9 cellular contexts compared by ENCODE assay signal in genomic region chr6:42889815-42890214, GRCh38. TPM values are rescaled to one million over a fixed set of nuclear protein-coding genes. Genes with fewer than 3 reads are reported as not detected.
DNase-seq lines count a peak whose midpoint lies in the region; ATAC-seq and TF ChIP-seq lines count a peak whose summit lies in the region.
"Had no signal": no experiment of that assay in that cellular context is flagged by ENCODE, and none has a peak within 500 bp of the region (broad histone marks: within the 10 kb centered on the region; RNA-seq: fewer than 3 reads in every experiment).

No MANE protein-coding gene starts in this region.

- peaks cover 30% of the 10 kb centered on the region for H3K4me1 Mint-ChIP-seq in CD14-positive monocyte
- H3K4me1 Mint-ChIP-seq in naive thymus-derived CD4-positive, alpha-beta T cell: peaks cover 0 to 26% (median 14%) of the 10 kb centered on the region in 7 donors

- peaks cover 0 to 2% (median 0%) of the 10 kb centered on the region in 7 donors for H3K9me3 Mint-ChIP-seq in CD14-positive monocyte
- H3K9me3 Mint-ChIP-seq in naive thymus-derived CD4-positive, alpha-beta T cell: peaks cover 0 to 1% (median 0%) of the 10 kb centered on the region in 11 donors

- peak overlapping the region; percentile 75 for H3K4me2 ChIP-seq in Loucy (ENCODE audit: low read depth, low read length, poor library complexity, severe bottlenecking)

- peak overlapping the region; percentile 84 for H3K4me3 ChIP-seq in Loucy (ENCODE audit: low read length, poor library complexity, severe bottlenecking)
- peak overlapping the region; percentile 75 to 91 (median 90) for H3K4me3 ChIP-seq in breast epithelium
- peak overlapping the region; percentile 89 for H3K4me3 ChIP-seq in naive thymus-derived CD4-positive, alpha-beta T cell (ENCODE audit: low read length)

- H3K36me3 ChIP-seq in Loucy (ENCODE audit: insufficient read depth, low read length): peaks cover 16% of the 10 kb centered on the region; the same call in 1 of the 2 replicates
- peaks cover 2% of the 10 kb centered on the region for H3K36me3 ChIP-seq in breast epithelium
- H3K36me3 ChIP-seq in naive thymus-derived CD4-positive, alpha-beta T cell (ENCODE audit: control insufficient read depth in 2 of 3, insufficient read depth in 3 of 3, low read length in 3 of 3): peaks cover 7 to 20% (median 9%) of the 10 kb centered on the region in 3 experiments

- H3K4me3 Mint-ChIP-seq in CD14-positive monocyte: peak overlapping the region; percentile 94 to 97
- H3K4me3 Mint-ChIP-seq in naive thymus-derived CD4-positive, alpha-beta T cell: peak overlapping the region; percentile 94 to 100 (median 98)

- POLR2A ChIA-PET in naive thymus-derived CD4-positive, alpha-beta T cell (lab: Charles Lee): interaction anchor here (0.6 to 4.6 kb wide), 8 partner anchors 10 to 844 kb away, joined by 3 to 101 read pairs (median 4); partner anchors contain the start of genes BICRAL, CNPY3, RPL7L1 and RRP36

- intact Hi-C loops in CD14-positive monocyte (cut with micrococcal nuclease): loop anchor here (5.0 to 10.0 kb wide), 3 partner anchors 145 to 673 kb away; partner anchors contain the start of genes MRPS10 (in 1 of the 2) and TBCC (in 1 of the 2)
- intact Hi-C loops in breast epithelium (cut with DNase I; ENCODE audit: low total_unique reads): loop anchor here (10.0 kb wide), 1 partner anchor 435 kb away; no protein-coding TSS in a partner anchor
- intact Hi-C loops in naive thymus-derived CD4-positive, alpha-beta T cell (cut with micrococcal nuclease): loop anchor here (1.0 to 10.0 kb wide), 15 partner anchors 9 to 1105 kb away; partner anchors contain the start of genes CNPY3 (in 2 of the 2), RPL7L1 (in 2 of the 2), TBCC (in 2 of the 2) and ABCC10 (in 1 of the 2)

- H3K9ac ChIP-seq in Loucy (ENCODE audit: low read depth, low read length, poor library complexity, severe bottlenecking): peak overlapping the region; percentile 84

- no peak for TF ChIP-seq POLR2A in breast epithelium (IDR thresholded peaks at IDR 0.05)

- CTCF ChIA-PET in naive thymus-derived CD4-positive, alpha-beta T cell (lab: Charles Lee): interaction anchor here (0.6 kb wide), 1 partner anchor 1207 kb away, joined by 3 read pairs; no protein-coding TSS in a partner anchor

- H3K36me3 Mint-ChIP-seq in CD14-positive monocyte: peaks cover 25 to 31% of the 10 kb centered on the region in 2 donors
- H3K36me3 Mint-ChIP-seq in naive thymus-derived CD4-positive, alpha-beta T cell: peaks cover 0 to 9% (median 6%) of the 10 kb centered on the region in 5 donors

- TF ChIP-seq CTCF in CD14-positive monocyte (IDR thresholded peaks at IDR 0.05) (no peak), Loucy (conservative IDR thresholded peaks at IDR 0.05; ENCODE audit: low read length) (no peak), breast epithelium (IDR thresholded peaks at IDR 0.05) (no peak)

- no peak overlapping the region for H2AFZ ChIP-seq in Loucy (ENCODE audit: low read length)

- H3K9me3 ChIP-seq in Loucy (ENCODE audit: insufficient read depth, low read depth, low read length) (no peaks in the 10 kb centered on the region), breast epithelium (no peaks in the 10 kb centered on the region)
- H3K9me3 ChIP-seq in naive thymus-derived CD4-positive, alpha-beta T cell (ENCODE audit: control insufficient read depth in 2 of 3, low read length in 3 of 3): no peaks in the 10 kb centered on the region

- H3K27me3 ChIP-seq in Loucy (ENCODE audit: insufficient read depth, low read length, poor library complexity, severe bottlenecking) (no peaks in the 10 kb centered on the region), breast epithelium (no peaks in the 10 kb centered on the region)
- no peaks in the 10 kb centered on the region for H3K27me3 ChIP-seq in naive thymus-derived CD4-positive, alpha-beta T cell (ENCODE audit: control insufficient read depth in 2 of 2, insufficient read depth in 2 of 2, low read length in 2 of 2)

- H3K79me2 ChIP-seq in Loucy (ENCODE audit: insufficient read depth, low read length): peaks cover 13% of the 10 kb centered on the region; the same call in 1 of the 2 replicates

- peak overlapping the region in 6 of 7 donors; percentile 87 to 95 (median 92) for H3K27ac Mint-ChIP-seq in CD14-positive monocyte
- H3K27ac Mint-ChIP-seq in naive thymus-derived CD4-positive, alpha-beta T cell: peak overlapping the region; percentile 89 to 99 (median 98)

- no peaks in the 10 kb centered on the region for H3K27me3 Mint-ChIP-seq in CD14-positive monocyte (ENCODE audit: low read depth in 3 of 3)
- H3K27me3 Mint-ChIP-seq in naive thymus-derived CD4-positive, alpha-beta T cell: no peaks in the 10 kb centered on the region

- ATAC-seq in naive thymus-derived CD4-positive, alpha-beta T cell: no peak
- ATAC-seq in HG03095 (IDR thresholded peaks at IDR 0.05; ENCODE audit: unreplicated experiment): no peak

- H3K4me1 ChIP-seq in Loucy (ENCODE audit: insufficient read depth, low read length, poor library complexity, severe bottlenecking) (peaks cover 6% of the 10 kb centered on the region), breast epithelium (no peaks in the 10 kb centered on the region)
- H3K4me1 ChIP-seq in naive thymus-derived CD4-positive, alpha-beta T cell (ENCODE audit: control insufficient read depth in 2 of 2, insufficient read depth in 2 of 2, low read length in 2 of 2): peaks cover 0 to 8% of the 10 kb centered on the region in 2 donors

- no peaks in the 10 kb centered on the region for H3K9me2 ChIP-seq in Loucy (replicated peaks; ENCODE audit: low read depth, low read length)

- peak overlapping the region; percentile 92 for H3K27ac ChIP-seq in breast epithelium
- peak overlapping the region; percentile 87 for H3K27ac ChIP-seq in naive thymus-derived CD4-positive, alpha-beta T cell (ENCODE audit: low read depth, low read length)

- H4K20me1 ChIP-seq in Loucy (ENCODE audit: insufficient read depth, low read length, poor library complexity, severe bottlenecking): peaks cover 16% of the 10 kb centered on the region

- H3F3A ChIP-seq in Loucy (ENCODE audit: low read depth): no peaks in the 10 kb centered on the region

- DNase-seq in CD14-positive monocyte (ENCODE audit: low spot score) (no peak), breast epithelium (ENCODE audit: low spot score in 2 of 2) (no peak), medulla oblongata (ENCODE audit: extremely low spot score) (no peak), nucleus accumbens (lab: John Stamatoyannopoulos, UW) (no peak), NCI-H146 treated with DMSO at 0.1 percent for 48 hours (lab: John Stamatoyannopoulos, UW; ENCODE audit: unreplicated experiment) (no peak)
- DNase-seq in naive thymus-derived CD4-positive, alpha-beta T cell: peak in 2 of 9 donors; percentile 19 to 33

RNA-seq across cellular contexts. Expression of gene RPL7L1, which starts 10.4 kb away (rescaled TPM):
- 10 to 100 TPM; 29.7 to 35.5 TPM for polyA plus RNA-seq in CD14-positive monocyte
- 100 to 1,000 TPM in 1 of 3 donors, 10 to 100 TPM in 2; 85.5 to 107 (median 90.1) TPM for total RNA-seq in breast epithelium
- total RNA-seq in naive thymus-derived CD4-positive, alpha-beta T cell: 10 to 100 TPM; 65.6 to 91.7 (median 78.1) TPM
- polyA plus RNA-seq in naive thymus-derived CD4-positive, alpha-beta T cell: 10 to 100 TPM; 71.4 to 90.7 TPM

RNA-seq across cellular contexts. Expression of gene PTCRA, which starts 26.0 kb away (rescaled TPM):
- polyA plus RNA-seq in CD14-positive monocyte: under 1 TPM; 0.55 to 0.83 TPM
- not detected for total RNA-seq in breast epithelium
- total RNA-seq in naive thymus-derived CD4-positive, alpha-beta T cell: under 1 TPM in 2 of 5 experiments, not detected in 3; 0.56 to 0.93 TPM
- polyA plus RNA-seq in naive thymus-derived CD4-positive, alpha-beta T cell: not detected
- total RNA-seq: lung microvascular endothelial cell had no signal

RNA-seq across cellular contexts. Expression of gene CNPY3, which starts 39.5 kb away (rescaled TPM):
- 100 to 1,000 TPM; 237 to 295 TPM for polyA plus RNA-seq in CD14-positive monocyte
- 10 to 100 TPM; 27.5 to 37.9 (median 33.1) TPM for total RNA-seq in breast epithelium
- 10 to 100 TPM; 58.6 to 98.9 (median 87.4) TPM for total RNA-seq in naive thymus-derived CD4-positive, alpha-beta T cell
- 100 to 1,000 TPM in 1 of 2 donors, 10 to 100 TPM in 1; 92.7 to 134 TPM for polyA plus RNA-seq in naive thymus-derived CD4-positive, alpha-beta T cell
